Comparison of ENCODE assay signal across 13 cellular contexts in genomic region chr15:39403674-39404117, GRCh38.
A peak's percentile ranks its signal among the peaks of the same experiment; 100 is the strongest.
DNase-seq lines count a peak whose midpoint lies in the region; TF ChIP-seq lines count a peak whose summit lies in the region.
"Had no signal": no experiment of that assay in that cellular context is flagged by ENCODE, and none has a peak within 500 bp of the region (broad histone marks: within the 10 kb centered on the region; RNA-seq: fewer than 3 reads in every experiment).

No MANE protein-coding gene starts in this region.

- H3K4me2 ChIP-seq in trophoblast cell (ENCODE audit: low read length), result no peak overlapping the region

- H4K91ac ChIP-seq in trophoblast cell (ENCODE audit: low read depth, low read length), result peak overlapping the region; percentile 25

- no peak overlapping the region for H2AFZ ChIP-seq in trophoblast cell (ENCODE audit: insufficient read depth, low read length, poor library complexity)

- TF ChIP-seq CTCF in glutamatergic neuron (IDR thresholded peaks at IDR 0.05; ENCODE audit: partially characterized antibody, unreplicated experiment), result no peak

- H3K18ac ChIP-seq in trophoblast cell (ENCODE audit: low read length), result no peak overlapping the region

- no peak overlapping the region for H4K12ac ChIP-seq in trophoblast cell (ENCODE audit: low read depth, low read length)

- H2BK12ac ChIP-seq in trophoblast cell (ENCODE audit: low read length), result no peak overlapping the region

- intact Hi-C loops in activated CD4-positive, alpha-beta T cell treated with anti-CD3 and anti-CD28 coated beads, Interleukin-2, amount 10 ng/mL, durations not matched to agents 24 days and 14 days (cut with micrococcal nuclease), result no loop called here
- intact Hi-C loops in activated CD4-positive, alpha-beta memory T cell treated with anti-CD3 and anti-CD28 coated beads for 36 hours (cut with micrococcal nuclease), result no loop called here

- no peak overlapping the region for H3K23ac ChIP-seq in trophoblast cell (ENCODE audit: low read length)

- no peak overlapping the region for H3K4me3 Mint-ChIP-seq in activated CD4-positive, alpha-beta T cell treated with anti-CD3 and anti-CD28 coated beads, Interleukin-2, amount 10 ng/mL, durations not matched to agents 24 days and 14 days
- no peak overlapping the region for H3K4me3 Mint-ChIP-seq in activated CD4-positive, alpha-beta memory T cell treated with anti-CD3 and anti-CD28 coated beads for 36 hours
- H3K4me3 Mint-ChIP-seq in glutamatergic neuron (ENCODE audit: unreplicated experiment), result no peak overlapping the region
- H3K4me3 Mint-ChIP-seq: activated naive CD8-positive, alpha-beta T cell treated with anti-CD3 and anti-CD28 coated beads for 36 hours; neural crest cell had no signal

- H2BK120ac ChIP-seq in trophoblast cell (ENCODE audit: insufficient read depth, low read length, poor library complexity), result no peak overlapping the region

- no peaks in the 10 kb centered on the region for H3K9me3 Mint-ChIP-seq in activated CD4-positive, alpha-beta T cell treated with anti-CD3 and anti-CD28 coated beads, Interleukin-2, amount 10 ng/mL, durations not matched to agents 24 days and 14 days
- H3K9me3 Mint-ChIP-seq in activated CD4-positive, alpha-beta memory T cell treated with anti-CD3 and anti-CD28 coated beads for 36 hours, result no peaks in the 10 kb centered on the region
- H3K9me3 Mint-ChIP-seq in glutamatergic neuron (ENCODE audit: unreplicated experiment), result no peaks in the 10 kb centered on the region
- H3K9me3 Mint-ChIP-seq: activated naive CD8-positive, alpha-beta T cell treated with anti-CD3 and anti-CD28 coated beads for 36 hours had no signal

- H3K27me3 Mint-ChIP-seq in activated CD4-positive, alpha-beta T cell treated with anti-CD3 and anti-CD28 coated beads, Interleukin-2, amount 10 ng/mL, durations not matched to agents 24 days and 14 days, result peaks cover 19% of the 10 kb centered on the region
- H3K27me3 Mint-ChIP-seq in activated CD4-positive, alpha-beta memory T cell treated with anti-CD3 and anti-CD28 coated beads for 36 hours, result peaks cover 7% of the 10 kb centered on the region
- peaks cover 1% of the 10 kb centered on the region for H3K27me3 Mint-ChIP-seq in glutamatergic neuron (ENCODE audit: unreplicated experiment)

- no peak overlapping the region for H4K8ac ChIP-seq in trophoblast cell (ENCODE audit: low read depth, low read length)

- H2BK5ac ChIP-seq in trophoblast cell (ENCODE audit: low read depth, low read length, poor library complexity), result no peak overlapping the region

- H3K27me3 ChIP-seq in trophoblast cell (ENCODE audit: insufficient read depth, low read length), result no peaks in the 10 kb centered on the region
- H3K27me3 ChIP-seq: heart right ventricle had no signal

- H3K27ac Mint-ChIP-seq in activated CD4-positive, alpha-beta T cell treated with anti-CD3 and anti-CD28 coated beads, Interleukin-2, amount 10 ng/mL, durations not matched to agents 24 days and 14 days, result no peak overlapping the region
- no peak overlapping the region for H3K27ac Mint-ChIP-seq in activated CD4-positive, alpha-beta memory T cell treated with anti-CD3 and anti-CD28 coated beads for 36 hours
- no peak overlapping the region for H3K27ac Mint-ChIP-seq in glutamatergic neuron (ENCODE audit: unreplicated experiment)
- H3K27ac Mint-ChIP-seq: activated naive CD8-positive, alpha-beta T cell treated with anti-CD3 and anti-CD28 coated beads for 36 hours had no signal

- H3K4me1 ChIP-seq in trophoblast cell (ENCODE audit: control insufficient read depth in 1 of 2, insufficient read depth in 2 of 2, low read length in 2 of 2), result peaks cover 6 to 13% of the 10 kb centered on the region in 2 experiments

- CTCF ChIA-PET in activated CD4-positive, alpha-beta memory T cell treated with anti-CD3 and anti-CD28 coated beads for 36 hours (lab: Charles Lee), result no interaction called here

- H3K79me1 ChIP-seq in trophoblast cell (ENCODE audit: low read length), result peaks cover 4% of the 10 kb centered on the region

- H3K79me2 ChIP-seq in trophoblast cell (ENCODE audit: control insufficient read depth, insufficient read depth, low read length, poor library complexity), result no peaks in the 10 kb centered on the region

- no peaks in the 10 kb centered on the region for H3K9me3 ChIP-seq in trophoblast cell (ENCODE audit: insufficient read depth, low read depth, low read length)
- H3K9me3 ChIP-seq: heart right ventricle had no signal

- H3K27ac ChIP-seq in trophoblast cell (ENCODE audit: low read depth, low read length), result peak overlapping the region; percentile 32

- POLR2A ChIA-PET in activated CD4-positive, alpha-beta memory T cell treated with anti-CD3 and anti-CD28 coated beads for 36 hours (lab: Charles Lee), result no interaction called here

- H3K4ac ChIP-seq in trophoblast cell (ENCODE audit: low read depth, low read length), result no peak overlapping the region

- H3K36me3 ChIP-seq in trophoblast cell (ENCODE audit: control insufficient read depth in 1 of 2, insufficient read depth in 2 of 2, low read length in 2 of 2), result no peaks in the 10 kb centered on the region
- H3K36me3 ChIP-seq: heart right ventricle had no signal

- no peaks in the 10 kb centered on the region for H3K36me3 Mint-ChIP-seq in activated CD4-positive, alpha-beta T cell treated with anti-CD3 and anti-CD28 coated beads, Interleukin-2, amount 10 ng/mL, durations not matched to agents 24 days and 14 days (ENCODE audit: low read depth)
- H3K36me3 Mint-ChIP-seq in activated CD4-positive, alpha-beta memory T cell treated with anti-CD3 and anti-CD28 coated beads for 36 hours, result no peaks in the 10 kb centered on the region
- H3K36me3 Mint-ChIP-seq in glutamatergic neuron (ENCODE audit: unreplicated experiment), result no peaks in the 10 kb centered on the region
- H3K36me3 Mint-ChIP-seq: activated naive CD8-positive, alpha-beta T cell treated with anti-CD3 and anti-CD28 coated beads for 36 hours had no signal

- H3K14ac ChIP-seq in trophoblast cell (ENCODE audit: low read length), result no peak overlapping the region

- H3K4me1 Mint-ChIP-seq in activated CD4-positive, alpha-beta T cell treated with anti-CD3 and anti-CD28 coated beads, Interleukin-2, amount 10 ng/mL, durations not matched to agents 24 days and 14 days, result no peaks in the 10 kb centered on the region
- no peaks in the 10 kb centered on the region for H3K4me1 Mint-ChIP-seq in activated CD4-positive, alpha-beta memory T cell treated with anti-CD3 and anti-CD28 coated beads for 36 hours (ENCODE audit: low read depth)
- H3K4me1 Mint-ChIP-seq in glutamatergic neuron (ENCODE audit: low read depth, unreplicated experiment), result no peaks in the 10 kb centered on the region
- H3K4me1 Mint-ChIP-seq: activated naive CD8-positive, alpha-beta T cell treated with anti-CD3 and anti-CD28 coated beads for 36 hours; neural crest cell had no signal

- WGBS in trophoblast cell (ENCODE audit: extremely low coverage, insufficient coverage, insufficient read length), result no CpG with 5 or more reads among the region's 3 CpGs

- DNase-seq in NCI-H510A treated with DMSO at 0.1 percent for 48 hours (lab: John Stamatoyannopoulos, UW) (peak; percentile 72), NCI-H510A (lab: John Stamatoyannopoulos, UW) (no peak), NCI-H2227 treated with DMSO at 0.1 percent for 48 hours (lab: John Stamatoyannopoulos, UW) (peak; percentile 76), dedifferentiated amniotic fluid mesenchymal stem cell (ENCODE audit: extremely low spot score) (peak; percentile 52), trophoblast cell (peak; percentile 61 to 82), glutamatergic neuron (no peak)
- no peak for DNase-seq in activated CD4-positive, alpha-beta T cell treated with anti-CD3 and anti-CD28 coated beads, Interleukin-2, amount 10 ng/mL, durations not matched to agents 24 days and 14 days
- no peak for DNase-seq in activated CD4-positive, alpha-beta memory T cell treated with anti-CD3 and anti-CD28 coated beads for 36 hours
- DNase-seq: activated naive CD8-positive, alpha-beta T cell treated with anti-CD3 and anti-CD28 coated beads for 36 hours; heart right ventricle; NCI-H774 had no signal

- no peak overlapping the region for H3K9ac ChIP-seq in trophoblast cell (ENCODE audit: low read length)

- H2AK5ac ChIP-seq in trophoblast cell (ENCODE audit: low read length), result no peak overlapping the region

- no peak overlapping the region for H3K4me3 ChIP-seq in trophoblast cell (ENCODE audit: low read depth, low read length)
- H3K4me3 ChIP-seq: GM12878, heart right ventricle had no signal

Comparison
In these comparisons a context has a peak if more than half of its experiments do, and no peak if none do; other contexts are left out.
1. DNase-seq: peak in NCI-H510A treated with DMSO at 0.1 percent for 48 hours (single experiment), NCI-H2227 treated with DMSO at 0.1 percent for 48 hours (single experiment), dedifferentiated amniotic fluid mesenchymal stem cell (single experiment) and trophoblast cell (2 of 2); none in NCI-H510A (single experiment), activated CD4-positive, alpha-beta T cell treated with anti-CD3 and anti-CD28 coated beads, Interleukin-2, amount 10 ng/mL, durations not matched to agents 24 days and 14 days (single experiment), activated CD4-positive, alpha-beta memory T cell treated with anti-CD3 and anti-CD28 coated beads for 36 hours (single experiment) and glutamatergic neuron (single experiment).